In the genomic region with DNA sequence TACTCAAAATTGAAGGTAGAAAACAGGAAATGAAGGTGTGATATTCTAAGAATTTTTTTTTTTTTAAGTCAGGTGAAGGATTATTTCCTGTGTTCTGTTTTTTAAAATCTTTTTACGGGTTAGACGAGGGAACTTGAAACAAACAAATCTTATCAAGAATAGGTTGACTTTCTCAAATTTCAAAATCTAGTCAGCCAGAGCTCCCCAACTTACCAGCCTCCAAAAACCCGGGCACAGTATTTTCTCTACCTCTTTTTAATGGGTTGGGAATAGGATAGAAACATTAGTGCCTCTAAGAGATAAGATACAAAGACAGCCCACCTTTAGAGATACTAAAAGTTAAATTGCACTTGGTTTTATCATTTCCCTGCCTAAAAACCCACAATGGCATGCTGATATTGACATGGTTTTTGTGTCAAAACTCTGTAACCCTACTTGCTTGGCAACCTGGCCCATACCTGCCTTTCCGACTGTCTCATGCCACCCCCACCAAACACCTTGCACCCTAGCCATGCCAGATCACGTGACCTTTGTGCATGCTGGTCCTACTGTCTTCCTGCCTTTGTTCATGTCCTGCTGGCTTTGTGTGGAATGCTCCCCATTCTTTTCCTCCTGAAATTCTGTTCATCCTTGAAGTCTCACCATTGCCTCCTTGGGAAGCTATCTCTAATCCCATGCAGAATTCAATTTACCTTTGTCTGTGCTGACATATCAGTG, we compare ENCODE assay signal across 1 cellular context.
TF ChIP-seq lines count a peak whose summit lies in the region.

No MANE protein-coding gene starts in this region.

TF ChIP-seq in GM12878, 131 proteins besides CTCF, POLR2A, EP300 and RAD21:
- TF ChIP-seq, protein P1, sequence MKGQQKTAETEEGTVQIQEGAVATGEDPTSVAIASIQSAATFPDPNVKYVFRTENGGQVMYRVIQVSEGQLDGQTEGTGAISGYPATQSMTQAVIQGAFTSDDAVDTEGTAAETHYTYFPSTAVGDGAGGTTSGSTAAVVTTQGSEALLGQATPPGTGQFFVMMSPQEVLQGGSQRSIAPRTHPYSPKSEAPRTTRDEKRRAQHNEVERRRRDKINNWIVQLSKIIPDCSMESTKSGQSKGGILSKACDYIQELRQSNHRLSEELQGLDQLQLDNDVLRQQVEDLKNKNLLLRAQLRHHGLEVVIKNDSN (IDR thresholded peaks at IDR 0.05; ENCODE audit: borderline replicate concordance, extremely low read length, insufficient read depth, low read depth, low read length) = peak; percentile 34
- TF ChIP-seq PML (IDR thresholded peaks at IDR 0.05; ENCODE audit: low read length) (no peak), RAD51 (IDR thresholded peaks at IDR 0.05) (peak; percentile 23; the same call in 1 of the 2 replicates)
- TF ChIP-seq, protein P2, sequence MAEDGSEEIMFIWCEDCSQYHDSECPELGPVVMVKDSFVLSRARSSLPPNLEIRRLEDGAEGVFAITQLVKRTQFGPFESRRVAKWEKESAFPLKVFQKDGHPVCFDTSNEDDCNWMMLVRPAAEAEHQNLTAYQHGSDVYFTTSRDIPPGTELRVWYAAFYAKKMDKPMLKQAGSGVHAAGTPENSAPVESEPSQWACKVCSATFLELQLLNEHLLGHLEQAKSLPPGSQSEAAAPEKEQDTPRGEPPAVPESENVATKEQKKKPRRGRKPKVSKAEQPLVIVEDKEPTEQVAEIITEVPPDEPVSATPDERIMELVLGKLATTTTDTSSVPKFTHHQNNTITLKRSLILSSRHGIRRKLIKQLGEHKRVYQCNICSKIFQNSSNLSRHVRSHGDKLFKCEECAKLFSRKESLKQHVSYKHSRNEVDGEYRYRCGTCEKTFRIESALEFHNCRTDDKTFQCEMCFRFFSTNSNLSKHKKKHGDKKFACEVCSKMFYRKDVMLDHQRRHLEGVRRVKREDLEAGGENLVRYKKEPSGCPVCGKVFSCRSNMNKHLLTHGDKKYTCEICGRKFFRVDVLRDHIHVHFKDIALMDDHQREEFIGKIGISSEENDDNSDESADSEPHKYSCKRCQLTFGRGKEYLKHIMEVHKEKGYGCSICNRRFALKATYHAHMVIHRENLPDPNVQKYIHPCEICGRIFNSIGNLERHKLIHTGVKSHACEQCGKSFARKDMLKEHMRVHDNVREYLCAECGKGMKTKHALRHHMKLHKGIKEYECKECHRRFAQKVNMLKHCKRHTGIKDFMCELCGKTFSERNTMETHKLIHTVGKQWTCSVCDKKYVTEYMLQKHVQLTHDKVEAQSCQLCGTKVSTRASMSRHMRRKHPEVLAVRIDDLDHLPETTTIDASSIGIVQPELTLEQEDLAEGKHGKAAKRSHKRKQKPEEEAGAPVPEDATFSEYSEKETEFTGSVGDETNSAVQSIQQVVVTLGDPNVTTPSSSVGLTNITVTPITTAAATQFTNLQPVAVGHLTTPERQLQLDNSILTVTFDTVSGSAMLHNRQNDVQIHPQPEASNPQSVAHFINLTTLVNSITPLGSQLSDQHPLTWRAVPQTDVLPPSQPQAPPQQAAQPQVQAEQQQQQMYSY (CRISPR knock-in tag; IDR thresholded peaks at IDR 0.05) = no peak
